In the genomic region with DNA sequence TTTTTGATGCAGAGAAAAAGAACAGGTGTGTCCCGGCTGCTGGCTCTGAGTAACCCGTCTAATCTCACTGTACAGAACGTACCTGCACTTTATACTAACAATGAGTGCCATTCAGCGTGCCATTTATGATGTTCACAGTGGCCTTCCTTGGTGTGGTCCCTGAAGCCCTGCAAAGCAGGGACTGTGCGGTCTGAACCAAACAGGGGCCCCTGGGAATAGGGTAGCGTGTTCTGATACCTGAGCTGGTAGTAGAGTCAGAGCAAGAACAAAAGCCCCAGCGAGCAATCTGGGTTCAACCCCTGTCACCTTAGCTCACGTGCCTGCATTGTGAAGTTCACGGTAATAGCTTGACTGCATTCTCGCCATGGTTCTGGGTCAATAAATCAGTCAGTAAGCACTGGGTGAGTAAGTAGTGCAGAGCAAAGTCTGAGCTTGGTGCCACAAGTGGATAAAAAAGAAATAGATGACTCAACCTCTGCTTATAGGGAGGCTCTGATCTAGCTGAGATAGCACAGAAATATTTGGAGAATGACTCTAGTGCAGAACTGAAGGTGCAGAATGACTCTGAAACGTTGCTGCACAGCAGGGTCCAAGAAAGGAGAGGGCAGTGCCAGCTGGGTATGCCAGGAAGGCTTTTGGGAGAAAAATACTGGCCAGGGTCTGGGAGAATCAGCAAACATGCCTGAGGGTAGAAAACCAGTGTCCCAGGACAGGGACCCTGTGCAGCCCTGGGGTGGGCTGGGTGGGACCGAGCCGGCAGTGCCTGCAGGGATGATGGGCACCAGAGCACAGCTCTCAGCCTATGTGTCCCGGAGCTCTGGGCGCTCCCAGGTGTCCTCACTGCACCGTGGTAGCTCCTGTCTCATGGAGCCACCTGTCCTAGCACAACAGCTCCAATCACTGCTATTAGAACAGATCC, we compare ENCODE assay signal across 9 cellular contexts.
DNase-seq lines count a peak whose midpoint lies in the region; ATAC-seq and TF ChIP-seq lines count a peak whose summit lies in the region.
"Had no signal": no experiment of that assay in that cellular context is flagged by ENCODE, and none has a peak within 500 bp of the region (broad histone marks: within the 10 kb centered on the region; RNA-seq: fewer than 3 reads in every experiment).

No MANE protein-coding gene starts in this region.

- H3K4me1 Mint-ChIP-seq in activated CD8-positive, alpha-beta memory T cell treated with anti-CD3 and anti-CD28 coated beads, Interleukin-2, amount 10 ng/mL, durations not matched to agents 7 days and 5 days, result peaks cover 29% of the 10 kb centered on the region
- H3K4me1 Mint-ChIP-seq in brain, result peaks cover 56% of the 10 kb centered on the region
- H3K4me1 Mint-ChIP-seq in activated T-helper 2 cell treated with anti-CD3 and anti-CD28 coated beads, Interferon-gamma antibody, Interleukin-2, Interleukin-4, amounts not matched to agents 10 μg/mL and 5 μg/mL and 100 μg/mL, durations not matched to agents 14 hours and 24 hours and 36 hours (ENCODE audit: low read depth), result peaks cover 14% of the 10 kb centered on the region

- intact Hi-C loops in activated T-helper 2 cell treated with anti-CD3 and anti-CD28 coated beads, Interferon-gamma antibody, Interleukin-2, Interleukin-4, amounts not matched to agents 10 μg/mL and 5 μg/mL and 100 μg/mL, durations not matched to agents 14 hours and 24 hours and 36 hours (cut with micrococcal nuclease), result loop anchor here (1.0 kb wide), 1 partner anchor 66 kb away; no protein-coding TSS in a partner anchor

- no peak overlapping the region for H2AFZ ChIP-seq in trophoblast cell (ENCODE audit: insufficient read depth, low read length, poor library complexity)

- H3K79me1 ChIP-seq in trophoblast cell (ENCODE audit: low read length), result peaks cover 16% of the 10 kb centered on the region

- H3K27me3 Mint-ChIP-seq in activated CD8-positive, alpha-beta memory T cell treated with anti-CD3 and anti-CD28 coated beads, Interleukin-2, amount 10 ng/mL, durations not matched to agents 7 days and 5 days, result peaks cover 43% of the 10 kb centered on the region
- H3K27me3 Mint-ChIP-seq in brain, result peaks cover 13% of the 10 kb centered on the region
- peaks cover 25% of the 10 kb centered on the region for H3K27me3 Mint-ChIP-seq in activated T-helper 2 cell treated with anti-CD3 and anti-CD28 coated beads, Interferon-gamma antibody, Interleukin-2, Interleukin-4, amounts not matched to agents 10 μg/mL and 5 μg/mL and 100 μg/mL, durations not matched to agents 14 hours and 24 hours and 36 hours (ENCODE audit: low read depth)

- no CpG with 5 or more reads among the region's 16 CpGs for WGBS in trophoblast cell (ENCODE audit: extremely low coverage, insufficient coverage, insufficient read length)

- peak; percentile 69 for DNase-seq in activated CD8-positive, alpha-beta memory T cell treated with anti-CD3 and anti-CD28 coated beads, Interleukin-2, amount 10 ng/mL, durations not matched to agents 7 days and 5 days
- DNase-seq in activated CD8-positive, alpha-beta memory T cell treated with anti-CD3 and anti-CD28 coated beads, Interleukin-2, amount 50 U/mL, for 4 hours, result no peak
- DNase-seq in HK-2 (ENCODE audit: unreplicated experiment), result peak; percentile 50
- peak; percentile 55 to 80 for DNase-seq in trophoblast cell
- no peak for DNase-seq in activated T-helper 2 cell treated with anti-CD3 and anti-CD28 coated beads, Interferon-gamma antibody, Interleukin-2, Interleukin-4, amounts not matched to agents 10 μg/mL and 5 μg/mL and 100 μg/mL, durations not matched to agents 14 hours and 24 hours and 36 hours (ENCODE audit: low spot score)
- DNase-seq in T1000 (lab: John Stamatoyannopoulos, UW), result no peak
- DNase-seq in erythroblast (lab: John Stamatoyannopoulos, UW), result no peak
- DNase-seq: naive B cell had no signal

- CTCF ChIA-PET in activated CD8-positive, alpha-beta memory T cell treated with anti-CD3 and anti-CD28 coated beads, Interleukin-2, amount 10 ng/mL, durations not matched to agents 7 days and 5 days (lab: Charles Lee), result interaction anchor here (1.2 to 1.4 kb wide), 2 partner anchors 66 to 125 kb away, joined by 3 to 5 read pairs; no protein-coding TSS in a partner anchor

- H2BK12ac ChIP-seq in trophoblast cell (ENCODE audit: low read length), result peak overlapping the region; percentile 67

- no peaks in the 10 kb centered on the region for H3K9me3 ChIP-seq in trophoblast cell (ENCODE audit: insufficient read depth, low read depth, low read length)

- peak overlapping the region; percentile 35 for H3K27ac ChIP-seq in trophoblast cell (ENCODE audit: low read depth, low read length)

- no peak for TF ChIP-seq POLR2A in erythroblast (IDR thresholded peaks at IDR 0.05; ENCODE audit: low read length)

- H3K4me2 ChIP-seq in trophoblast cell (ENCODE audit: low read length), result peak overlapping the region; percentile 2

- H2BK120ac ChIP-seq in trophoblast cell (ENCODE audit: insufficient read depth, low read length, poor library complexity), result peak overlapping the region; percentile 15

- H3K4me1 ChIP-seq in trophoblast cell (ENCODE audit: control insufficient read depth in 1 of 2, insufficient read depth in 2 of 2, low read length in 2 of 2), result peaks cover 23 to 35% of the 10 kb centered on the region in 2 experiments

- no peak overlapping the region for H3K4me3 ChIP-seq in trophoblast cell (ENCODE audit: low read depth, low read length)

- no peak overlapping the region for H2AK5ac ChIP-seq in trophoblast cell (ENCODE audit: low read length)

- no peaks in the 10 kb centered on the region for H3K9me3 Mint-ChIP-seq in activated CD8-positive, alpha-beta memory T cell treated with anti-CD3 and anti-CD28 coated beads, Interleukin-2, amount 10 ng/mL, durations not matched to agents 7 days and 5 days (ENCODE audit: low read depth)
- peaks cover 0 to under 1% (median under 1%) of the 10 kb centered on the region in 5 experiments for H3K9me3 Mint-ChIP-seq in brain
- no peaks in the 10 kb centered on the region for H3K9me3 Mint-ChIP-seq in activated T-helper 2 cell treated with anti-CD3 and anti-CD28 coated beads, Interferon-gamma antibody, Interleukin-2, Interleukin-4, amounts not matched to agents 10 μg/mL and 5 μg/mL and 100 μg/mL, durations not matched to agents 14 hours and 24 hours and 36 hours

- H3K9ac ChIP-seq in trophoblast cell (ENCODE audit: low read length), result no peak overlapping the region

- no peak overlapping the region for H3K23ac ChIP-seq in trophoblast cell (ENCODE audit: low read length)

- H3K4ac ChIP-seq in trophoblast cell (ENCODE audit: low read depth, low read length), result no peak overlapping the region

- H3K36me3 Mint-ChIP-seq in activated CD8-positive, alpha-beta memory T cell treated with anti-CD3 and anti-CD28 coated beads, Interleukin-2, amount 10 ng/mL, durations not matched to agents 7 days and 5 days, result no peaks in the 10 kb centered on the region
- no peaks in the 10 kb centered on the region for H3K36me3 Mint-ChIP-seq in brain
- no peaks in the 10 kb centered on the region for H3K36me3 Mint-ChIP-seq in activated T-helper 2 cell treated with anti-CD3 and anti-CD28 coated beads, Interferon-gamma antibody, Interleukin-2, Interleukin-4, amounts not matched to agents 10 μg/mL and 5 μg/mL and 100 μg/mL, durations not matched to agents 14 hours and 24 hours and 36 hours (ENCODE audit: low read depth)

- peak; percentile 83 for ATAC-seq in activated CD8-positive, alpha-beta memory T cell treated with anti-CD3 and anti-CD28 coated beads, Interleukin-2, amount 10 ng/mL, durations not matched to agents 7 days and 5 days

- H3K27me3 ChIP-seq in trophoblast cell (ENCODE audit: insufficient read depth, low read length), result no peaks in the 10 kb centered on the region

- H4K91ac ChIP-seq in trophoblast cell (ENCODE audit: low read depth, low read length), result peak overlapping the region; percentile 2

- no peak for TF ChIP-seq CTCF in brain (conservative IDR thresholded peaks at IDR 0.05)

- H3K4me3 Mint-ChIP-seq in activated CD8-positive, alpha-beta memory T cell treated with anti-CD3 and anti-CD28 coated beads, Interleukin-2, amount 10 ng/mL, durations not matched to agents 7 days and 5 days, result no peak overlapping the region
- no peak overlapping the region for H3K4me3 Mint-ChIP-seq in brain
- no peak overlapping the region for H3K4me3 Mint-ChIP-seq in activated T-helper 2 cell treated with anti-CD3 and anti-CD28 coated beads, Interferon-gamma antibody, Interleukin-2, Interleukin-4, amounts not matched to agents 10 μg/mL and 5 μg/mL and 100 μg/mL, durations not matched to agents 14 hours and 24 hours and 36 hours (ENCODE audit: low read depth)
- H3K4me3 Mint-ChIP-seq: naive B cell had no signal

- no peaks in the 10 kb centered on the region for H3K36me3 ChIP-seq in trophoblast cell (ENCODE audit: control insufficient read depth in 1 of 2, insufficient read depth in 2 of 2, low read length in 2 of 2)

- H2BK5ac ChIP-seq in trophoblast cell (ENCODE audit: low read depth, low read length, poor library complexity), result no peak overlapping the region

- no peak overlapping the region for H3K14ac ChIP-seq in trophoblast cell (ENCODE audit: low read length)

- no peak overlapping the region for H3K27ac Mint-ChIP-seq in activated CD8-positive, alpha-beta memory T cell treated with anti-CD3 and anti-CD28 coated beads, Interleukin-2, amount 10 ng/mL, durations not matched to agents 7 days and 5 days
- peak overlapping the region in 3 of 5 experiments; percentile 29 to 74 (median 50) for H3K27ac Mint-ChIP-seq in brain
- H3K27ac Mint-ChIP-seq in activated T-helper 2 cell treated with anti-CD3 and anti-CD28 coated beads, Interferon-gamma antibody, Interleukin-2, Interleukin-4, amounts not matched to agents 10 μg/mL and 5 μg/mL and 100 μg/mL, durations not matched to agents 14 hours and 24 hours and 36 hours, result no peak overlapping the region
- H3K27ac Mint-ChIP-seq: naive B cell had no signal

- peaks cover 1% of the 10 kb centered on the region for H3K79me2 ChIP-seq in trophoblast cell (ENCODE audit: control insufficient read depth, insufficient read depth, low read length, poor library complexity)

- H3K18ac ChIP-seq in trophoblast cell (ENCODE audit: low read length), result no peak overlapping the region

- no peak overlapping the region for H4K8ac ChIP-seq in trophoblast cell (ENCODE audit: low read depth, low read length)

- no peak overlapping the region for H4K12ac ChIP-seq in trophoblast cell (ENCODE audit: low read depth, low read length)

Comparison
In these comparisons a context has a peak if more than half of its experiments do, and no peak if none do; other contexts are left out.
1. DNase-seq: peak in activated CD8-positive, alpha-beta memory T cell treated with anti-CD3 and anti-CD28 coated beads, Interleukin-2, amount 10 ng/mL, durations not matched to agents 7 days and 5 days (single experiment), HK-2 (single experiment) and trophoblast cell (2 of 2); none in activated CD8-positive, alpha-beta memory T cell treated with anti-CD3 and anti-CD28 coated beads, Interleukin-2, amount 50 U/mL, for 4 hours (single experiment), activated T-helper 2 cell treated with anti-CD3 and anti-CD28 coated beads, Interferon-gamma antibody, Interleukin-2, Interleukin-4, amounts not matched to agents 10 μg/mL and 5 μg/mL and 100 μg/mL, durations not matched to agents 14 hours and 24 hours and 36 hours (single experiment), T1000 (single experiment) and erythroblast (0 of 2).
2. H3K27ac Mint-ChIP-seq: peak in brain (3 of 5); none in activated CD8-positive, alpha-beta memory T cell treated with anti-CD3 and anti-CD28 coated beads, Interleukin-2, amount 10 ng/mL, durations not matched to agents 7 days and 5 days (single experiment) and activated T-helper 2 cell treated with anti-CD3 and anti-CD28 coated beads, Interferon-gamma antibody, Interleukin-2, Interleukin-4, amounts not matched to agents 10 μg/mL and 5 μg/mL and 100 μg/mL, durations not matched to agents 14 hours and 24 hours and 36 hours (single experiment).